In the genomic region with DNA sequence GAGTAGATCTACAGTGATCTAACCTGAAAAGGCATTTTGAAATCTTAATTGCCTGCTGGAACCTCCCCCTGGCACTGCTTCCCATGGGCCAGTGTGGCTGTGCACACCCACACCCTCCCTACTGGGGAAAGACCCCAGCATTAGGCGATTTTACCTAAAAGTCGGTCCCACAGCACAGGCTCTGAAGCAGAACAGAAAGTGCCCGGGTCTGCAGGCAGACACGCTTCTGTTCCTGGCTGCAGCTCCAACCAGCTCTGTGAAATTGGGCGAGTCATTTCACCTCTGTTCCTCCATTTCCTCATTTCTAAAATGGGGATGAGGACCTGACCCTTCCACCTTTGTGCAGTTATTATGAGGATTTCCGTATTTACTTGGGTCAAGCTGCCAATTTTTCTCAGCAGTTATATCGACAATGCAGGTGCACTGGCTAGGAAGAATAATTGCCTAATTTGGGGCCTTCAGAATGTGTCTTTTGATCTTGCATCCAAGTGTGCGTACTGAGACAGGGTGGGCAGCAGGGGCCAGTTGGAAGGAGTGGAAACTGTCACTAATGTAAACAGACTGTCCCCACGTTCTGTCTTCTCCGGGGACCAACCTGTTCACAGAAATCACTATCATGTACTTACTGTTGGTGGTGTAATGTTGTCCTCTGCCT, we compare ENCODE assay signal across 1 cellular context.
A peak's percentile ranks its signal among the peaks of the same experiment; 100 is the strongest.
TF ChIP-seq lines count a peak whose summit lies in the region.

No MANE protein-coding gene starts in this region.

TF ChIP-seq in GM12878, 131 proteins besides CTCF, POLR2A, EP300 and RAD21 (continued from another document):
- TF ChIP-seq, protein P1, sequence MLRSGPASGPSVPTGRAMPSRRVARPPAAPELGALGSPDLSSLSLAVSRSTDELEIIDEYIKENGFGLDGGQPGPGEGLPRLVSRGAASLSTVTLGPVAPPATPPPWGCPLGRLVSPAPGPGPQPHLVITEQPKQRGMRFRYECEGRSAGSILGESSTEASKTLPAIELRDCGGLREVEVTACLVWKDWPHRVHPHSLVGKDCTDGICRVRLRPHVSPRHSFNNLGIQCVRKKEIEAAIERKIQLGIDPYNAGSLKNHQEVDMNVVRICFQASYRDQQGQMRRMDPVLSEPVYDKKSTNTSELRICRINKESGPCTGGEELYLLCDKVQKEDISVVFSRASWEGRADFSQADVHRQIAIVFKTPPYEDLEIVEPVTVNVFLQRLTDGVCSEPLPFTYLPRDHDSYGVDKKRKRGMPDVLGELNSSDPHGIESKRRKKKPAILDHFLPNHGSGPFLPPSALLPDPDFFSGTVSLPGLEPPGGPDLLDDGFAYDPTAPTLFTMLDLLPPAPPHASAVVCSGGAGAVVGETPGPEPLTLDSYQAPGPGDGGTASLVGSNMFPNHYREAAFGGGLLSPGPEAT (IDR thresholded peaks at IDR 0.05; ENCODE audit: low read depth) = 0 out of 2 replicates have a peak, but pooled peaks have one; percentile 27
- TF ChIP-seq, protein P2, sequence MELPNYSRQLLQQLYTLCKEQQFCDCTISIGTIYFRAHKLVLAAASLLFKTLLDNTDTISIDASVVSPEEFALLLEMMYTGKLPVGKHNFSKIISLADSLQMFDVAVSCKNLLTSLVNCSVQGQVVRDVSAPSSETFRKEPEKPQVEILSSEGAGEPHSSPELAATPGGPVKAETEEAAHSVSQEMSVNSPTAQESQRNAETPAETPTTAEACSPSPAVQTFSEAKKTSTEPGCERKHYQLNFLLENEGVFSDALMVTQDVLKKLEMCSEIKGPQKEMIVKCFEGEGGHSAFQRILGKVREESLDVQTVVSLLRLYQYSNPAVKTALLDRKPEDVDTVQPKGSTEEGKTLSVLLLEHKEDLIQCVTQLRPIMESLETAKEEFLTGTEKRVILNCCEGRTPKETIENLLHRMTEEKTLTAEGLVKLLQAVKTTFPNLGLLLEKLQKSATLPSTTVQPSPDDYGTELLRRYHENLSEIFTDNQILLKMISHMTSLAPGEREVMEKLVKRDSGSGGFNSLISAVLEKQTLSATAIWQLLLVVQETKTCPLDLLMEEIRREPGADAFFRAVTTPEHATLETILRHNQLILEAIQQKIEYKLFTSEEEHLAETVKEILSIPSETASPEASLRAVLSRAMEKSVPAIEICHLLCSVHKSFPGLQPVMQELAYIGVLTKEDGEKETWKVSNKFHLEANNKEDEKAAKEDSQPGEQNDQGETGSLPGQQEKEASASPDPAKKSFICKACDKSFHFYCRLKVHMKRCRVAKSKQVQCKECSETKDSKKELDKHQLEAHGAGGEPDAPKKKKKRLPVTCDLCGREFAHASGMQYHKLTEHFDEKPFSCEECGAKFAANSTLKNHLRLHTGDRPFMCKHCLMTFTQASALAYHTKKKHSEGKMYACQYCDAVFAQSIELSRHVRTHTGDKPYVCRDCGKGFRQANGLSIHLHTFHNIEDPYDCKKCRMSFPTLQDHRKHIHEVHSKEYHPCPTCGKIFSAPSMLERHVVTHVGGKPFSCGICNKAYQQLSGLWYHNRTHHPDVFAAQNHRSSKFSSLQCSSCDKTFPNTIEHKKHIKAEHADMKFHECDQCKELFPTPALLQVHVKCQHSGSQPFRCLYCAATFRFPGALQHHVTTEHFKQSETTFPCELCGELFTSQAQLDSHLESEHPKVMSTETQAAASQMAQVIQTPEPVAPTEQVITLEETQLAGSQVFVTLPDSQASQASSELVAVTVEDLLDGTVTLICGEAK (IDR thresholded peaks at IDR 0.05; ENCODE audit: borderline replicate concordance) = no peak
- TF ChIP-seq DPF2 (IDR thresholded peaks at IDR 0.05) (0 out of 2 replicates have a peak, but pooled peaks have one; percentile 36), SIX5 (IDR thresholded peaks at IDR 0.05; ENCODE audit: low read depth, low read length, severe bottlenecking) (no peak), SREBF2 (IDR thresholded peaks at IDR 0.05; ENCODE audit: low read length) (no peak), SPI1 (IDR thresholded peaks at IDR 0.05; ENCODE audit: borderline replicate concordance, insufficient read depth, low read depth, low read length) (peak; percentile 76), ZBTB33 (IDR thresholded peaks at IDR 0.05) (no peak), FOXK2 (IDR thresholded peaks at IDR 0.05) (no peak), ESRRA (IDR thresholded peaks at IDR 0.05; ENCODE audit: low read length) (no peak), MTA3 (IDR thresholded peaks at IDR 0.05; ENCODE audit: borderline replicate concordance, low read length) (peak; percentile 18; the same call in 1 of the 2 replicates), NFXL1 (IDR thresholded peaks at IDR 0.05; ENCODE audit: borderline replicate concordance) (no peak), NFIC (IDR thresholded peaks at IDR 0.05; ENCODE audit: low read depth, low read length) (peak; percentile 54; the same call in 1 of the 2 replicates), CBX5 (IDR thresholded peaks at IDR 0.05; ENCODE audit: low read depth) (0 out of 2 replicates have a peak, but pooled peaks have one; percentile 44), JUNB (IDR thresholded peaks at IDR 0.05) (peak; percentile 51), BCL11A (IDR thresholded peaks at IDR 0.05; ENCODE audit: low read depth, low read length) (0 out of 2 replicates have a peak, but pooled peaks have one; percentile 6), TAF1 (IDR thresholded peaks at IDR 0.05; ENCODE audit: borderline replicate concordance, low read depth, low read length) (peak; percentile 61; the same call in 1 of the 2 replicates), SMC3 (IDR thresholded peaks at IDR 0.05; ENCODE audit: borderline replicate concordance, low read length) (no peak), ETV6 (conservative IDR thresholded peaks at IDR 0.05 in 1 of 2, IDR thresholded peaks at IDR 0.05 in 1 of 2; ENCODE audit: borderline replicate concordance in 1 of 2, low read depth in 1 of 2) (peak in 1 of 2 experiments; percentile 57; a peak in 2 of 4 replicates), YY1 (IDR thresholded peaks at IDR 0.05; ENCODE audit: low read depth, low read length) (peak; percentile 81), TCF12 (IDR thresholded peaks at IDR 0.05; ENCODE audit: low read depth, low read length) (0 out of 2 replicates have a peak, but pooled peaks have one; percentile 17), IKZF2 (IDR thresholded peaks at IDR 0.05) (peak in 1 of 2 experiments; percentile 35; a peak in 3 of 4 replicates), IRF4 (IDR thresholded peaks at IDR 0.05; ENCODE audit: low read depth, low read length) (peak; percentile 44; the same call in 1 of the 2 replicates), BHLHE40 (IDR thresholded peaks at IDR 0.05; ENCODE audit: borderline replicate concordance in 1 of 2, low read depth in 2 of 2, low read length in 1 of 2) (peak in 1 of 2 experiments; percentile 26; a peak in 1 of 4 replicates), ZNF24 (IDR thresholded peaks at IDR 0.05) (no peak), PAX5 (IDR thresholded peaks at IDR 0.05; ENCODE audit: borderline replicate concordance, low read depth, low read length) (0 out of 2 replicates have a peak, but pooled peaks have one; percentile 52), ZNF384 (IDR thresholded peaks at IDR 0.05; ENCODE audit: borderline replicate concordance, low read depth, low read length) (no peak), SRF (IDR thresholded peaks at IDR 0.05; ENCODE audit: low read depth in 2 of 2, low read length in 2 of 2) (peak in 1 of 2 experiments; percentile 31; a peak in 1 of 4 replicates), MEF2A (IDR thresholded peaks at IDR 0.05; ENCODE audit: insufficient read depth, low read depth, low read length) (peak; percentile 77)
- TF ChIP-seq, protein P3, sequence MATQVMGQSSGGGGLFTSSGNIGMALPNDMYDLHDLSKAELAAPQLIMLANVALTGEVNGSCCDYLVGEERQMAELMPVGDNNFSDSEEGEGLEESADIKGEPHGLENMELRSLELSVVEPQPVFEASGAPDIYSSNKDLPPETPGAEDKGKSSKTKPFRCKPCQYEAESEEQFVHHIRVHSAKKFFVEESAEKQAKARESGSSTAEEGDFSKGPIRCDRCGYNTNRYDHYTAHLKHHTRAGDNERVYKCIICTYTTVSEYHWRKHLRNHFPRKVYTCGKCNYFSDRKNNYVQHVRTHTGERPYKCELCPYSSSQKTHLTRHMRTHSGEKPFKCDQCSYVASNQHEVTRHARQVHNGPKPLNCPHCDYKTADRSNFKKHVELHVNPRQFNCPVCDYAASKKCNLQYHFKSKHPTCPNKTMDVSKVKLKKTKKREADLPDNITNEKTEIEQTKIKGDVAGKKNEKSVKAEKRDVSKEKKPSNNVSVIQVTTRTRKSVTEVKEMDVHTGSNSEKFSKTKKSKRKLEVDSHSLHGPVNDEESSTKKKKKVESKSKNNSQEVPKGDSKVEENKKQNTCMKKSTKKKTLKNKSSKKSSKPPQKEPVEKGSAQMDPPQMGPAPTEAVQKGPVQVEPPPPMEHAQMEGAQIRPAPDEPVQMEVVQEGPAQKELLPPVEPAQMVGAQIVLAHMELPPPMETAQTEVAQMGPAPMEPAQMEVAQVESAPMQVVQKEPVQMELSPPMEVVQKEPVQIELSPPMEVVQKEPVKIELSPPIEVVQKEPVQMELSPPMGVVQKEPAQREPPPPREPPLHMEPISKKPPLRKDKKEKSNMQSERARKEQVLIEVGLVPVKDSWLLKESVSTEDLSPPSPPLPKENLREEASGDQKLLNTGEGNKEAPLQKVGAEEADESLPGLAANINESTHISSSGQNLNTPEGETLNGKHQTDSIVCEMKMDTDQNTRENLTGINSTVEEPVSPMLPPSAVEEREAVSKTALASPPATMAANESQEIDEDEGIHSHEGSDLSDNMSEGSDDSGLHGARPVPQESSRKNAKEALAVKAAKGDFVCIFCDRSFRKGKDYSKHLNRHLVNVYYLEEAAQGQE (IDR thresholded peaks at IDR 0.05; ENCODE audit: low read depth, low read length) = no peak
- TF ChIP-seq, protein P4, sequence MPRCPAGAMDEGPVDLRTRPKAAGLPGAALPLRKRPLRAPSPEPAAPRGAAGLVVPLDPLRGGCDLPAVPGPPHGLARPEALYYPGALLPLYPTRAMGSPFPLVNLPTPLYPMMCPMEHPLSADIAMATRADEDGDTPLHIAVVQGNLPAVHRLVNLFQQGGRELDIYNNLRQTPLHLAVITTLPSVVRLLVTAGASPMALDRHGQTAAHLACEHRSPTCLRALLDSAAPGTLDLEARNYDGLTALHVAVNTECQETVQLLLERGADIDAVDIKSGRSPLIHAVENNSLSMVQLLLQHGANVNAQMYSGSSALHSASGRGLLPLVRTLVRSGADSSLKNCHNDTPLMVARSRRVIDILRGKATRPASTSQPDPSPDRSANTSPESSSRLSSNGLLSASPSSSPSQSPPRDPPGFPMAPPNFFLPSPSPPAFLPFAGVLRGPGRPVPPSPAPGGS (IDR thresholded peaks at IDR 0.05; ENCODE audit: borderline replicate concordance, insufficient read depth, low read depth, low read length, poor library complexity, severe bottlenecking) = peak; percentile 58
